1 cellular context compared by ENCODE assay signal in the genomic region with DNA sequence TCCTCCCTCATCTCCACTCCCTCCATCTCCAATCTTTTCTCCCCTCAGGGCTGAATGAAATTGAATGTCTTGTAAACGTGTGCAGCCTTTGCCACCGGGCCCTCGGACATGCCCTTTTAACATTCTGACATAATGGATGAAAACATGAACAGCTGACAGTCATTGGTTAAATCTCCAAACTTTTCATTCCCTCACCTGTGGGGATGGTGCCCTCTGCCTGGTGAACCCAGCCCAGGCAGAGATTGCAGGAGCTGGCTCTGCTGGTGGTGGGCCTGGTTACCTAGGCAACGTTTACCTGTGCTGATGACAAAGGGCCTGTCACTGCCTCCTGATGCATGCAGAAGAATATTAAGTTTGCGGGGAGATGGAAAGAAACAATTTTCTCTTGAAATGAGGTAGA.
TF ChIP-seq lines count a peak whose summit lies in the region.

No MANE protein-coding gene starts in this region.

TF ChIP-seq in GM23338, 12 proteins besides CTCF, POLR2A, EP300 and RAD21 (continued from another document):
- TF ChIP-seq, protein P1, sequence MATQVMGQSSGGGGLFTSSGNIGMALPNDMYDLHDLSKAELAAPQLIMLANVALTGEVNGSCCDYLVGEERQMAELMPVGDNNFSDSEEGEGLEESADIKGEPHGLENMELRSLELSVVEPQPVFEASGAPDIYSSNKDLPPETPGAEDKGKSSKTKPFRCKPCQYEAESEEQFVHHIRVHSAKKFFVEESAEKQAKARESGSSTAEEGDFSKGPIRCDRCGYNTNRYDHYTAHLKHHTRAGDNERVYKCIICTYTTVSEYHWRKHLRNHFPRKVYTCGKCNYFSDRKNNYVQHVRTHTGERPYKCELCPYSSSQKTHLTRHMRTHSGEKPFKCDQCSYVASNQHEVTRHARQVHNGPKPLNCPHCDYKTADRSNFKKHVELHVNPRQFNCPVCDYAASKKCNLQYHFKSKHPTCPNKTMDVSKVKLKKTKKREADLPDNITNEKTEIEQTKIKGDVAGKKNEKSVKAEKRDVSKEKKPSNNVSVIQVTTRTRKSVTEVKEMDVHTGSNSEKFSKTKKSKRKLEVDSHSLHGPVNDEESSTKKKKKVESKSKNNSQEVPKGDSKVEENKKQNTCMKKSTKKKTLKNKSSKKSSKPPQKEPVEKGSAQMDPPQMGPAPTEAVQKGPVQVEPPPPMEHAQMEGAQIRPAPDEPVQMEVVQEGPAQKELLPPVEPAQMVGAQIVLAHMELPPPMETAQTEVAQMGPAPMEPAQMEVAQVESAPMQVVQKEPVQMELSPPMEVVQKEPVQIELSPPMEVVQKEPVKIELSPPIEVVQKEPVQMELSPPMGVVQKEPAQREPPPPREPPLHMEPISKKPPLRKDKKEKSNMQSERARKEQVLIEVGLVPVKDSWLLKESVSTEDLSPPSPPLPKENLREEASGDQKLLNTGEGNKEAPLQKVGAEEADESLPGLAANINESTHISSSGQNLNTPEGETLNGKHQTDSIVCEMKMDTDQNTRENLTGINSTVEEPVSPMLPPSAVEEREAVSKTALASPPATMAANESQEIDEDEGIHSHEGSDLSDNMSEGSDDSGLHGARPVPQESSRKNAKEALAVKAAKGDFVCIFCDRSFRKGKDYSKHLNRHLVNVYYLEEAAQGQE (IDR thresholded peaks at IDR 0.05; ENCODE audit: unreplicated experiment) = no peak
- no peak for TF ChIP-seq EZH2 (IDR thresholded peaks at IDR 0.05; ENCODE audit: low read depth, unreplicated experiment)
